ENCODE assay signal across 20 cellular contexts in the genomic region with DNA sequence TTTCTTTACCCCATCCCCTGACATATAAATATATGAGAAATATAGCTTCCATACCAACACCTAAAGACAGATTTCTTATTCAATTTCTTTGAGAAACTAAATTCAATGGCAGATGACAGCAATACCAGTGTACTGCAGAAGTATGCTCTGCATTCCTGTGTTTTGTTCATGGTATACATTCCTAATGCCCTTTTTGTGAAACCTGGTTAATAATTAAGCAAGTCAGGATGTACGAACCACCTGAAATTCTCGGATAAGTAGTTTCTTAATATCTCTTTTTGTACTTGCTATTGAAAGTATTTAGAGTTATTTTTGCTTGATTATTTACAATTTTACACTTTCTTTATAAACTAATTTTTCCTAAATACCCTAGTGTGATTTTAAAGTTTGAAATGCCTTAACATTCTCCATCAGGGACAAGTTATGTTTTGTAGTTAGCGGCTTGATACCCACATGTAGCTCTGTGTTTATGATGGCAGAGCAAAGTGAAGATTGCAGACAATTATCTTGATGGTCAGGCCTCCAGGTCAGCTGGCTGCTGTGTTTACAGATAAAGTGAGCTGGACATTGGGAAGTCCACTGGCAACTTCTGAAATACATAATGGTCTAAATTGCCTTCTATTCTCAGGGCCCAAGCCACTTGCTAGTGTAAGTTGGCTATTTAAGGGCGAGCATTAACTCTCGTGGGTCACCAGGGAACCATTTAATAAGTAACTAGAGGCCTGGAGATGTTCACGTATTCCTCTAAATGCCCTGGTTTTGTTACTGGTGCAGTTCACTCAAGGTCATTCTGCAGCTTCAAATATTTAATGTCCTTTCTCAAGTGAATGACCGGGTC. TPM values are rescaled to one million over a fixed set of nuclear protein-coding genes. Genes with fewer than 3 reads are reported as not detected.
DNase-seq lines count a peak whose midpoint lies in the region; ATAC-seq, FAIRE-seq and TF ChIP-seq lines count a peak whose summit lies in the region.
"Had no signal": no experiment of that assay in that cellular context is flagged by ENCODE, and none has a peak within 500 bp of the region (broad histone marks: within the 10 kb centered on the region; RNA-seq: fewer than 3 reads in every experiment).

No MANE protein-coding gene starts in this region.

- no peak overlapping the region for H4K8ac ChIP-seq in trophoblast cell (ENCODE audit: low read depth, low read length)

- no peaks in the 10 kb centered on the region for H3K27me3 Mint-ChIP-seq in activated naive CD4-positive, alpha-beta T cell treated with anti-CD3 and anti-CD28 coated beads, Interleukin-2, amount 10 ng/mL, durations not matched to agents 7 days and 5 days
- H3K27me3 Mint-ChIP-seq: IgD-negative memory B cell had no signal

- no peak overlapping the region for H2AFZ ChIP-seq in trophoblast cell (ENCODE audit: insufficient read depth, low read length, poor library complexity)

- no peaks in the 10 kb centered on the region for H3K79me1 ChIP-seq in trophoblast cell (ENCODE audit: low read length)

- no peak for TF ChIP-seq CTCF in A549 (IDR thresholded peaks at IDR 0.05)
- TF ChIP-seq CTCF in BE2C (IDR thresholded peaks at IDR 0.05; ENCODE audit: low read depth, low read length), result no peak

- H3K4me3 ChIP-seq in A549, result no peak overlapping the region
- no peak overlapping the region for H3K4me3 ChIP-seq in trophoblast cell (ENCODE audit: low read depth, low read length)
- no peak overlapping the region for H3K4me3 ChIP-seq in BE2C (ENCODE audit: low read depth, low read length)

- H2BK5ac ChIP-seq in trophoblast cell (ENCODE audit: low read depth, low read length, poor library complexity), result no peak overlapping the region

- H3K9ac ChIP-seq in trophoblast cell (ENCODE audit: low read length), result no peak overlapping the region

- H3K18ac ChIP-seq in trophoblast cell (ENCODE audit: low read length), result no peak overlapping the region

- no peaks in the 10 kb centered on the region for H3K4me1 ChIP-seq in A549
- H3K4me1 ChIP-seq in trophoblast cell (ENCODE audit: control insufficient read depth in 1 of 2, insufficient read depth in 2 of 2, low read length in 2 of 2), result no peaks in the 10 kb centered on the region
- H3K4me1 ChIP-seq in BE2C, result peaks cover 8% of the 10 kb centered on the region

- peaks cover 10% of the 10 kb centered on the region; the same call in 1 of the 3 replicates for H3K9me3 ChIP-seq in A549
- no peaks in the 10 kb centered on the region for H3K9me3 ChIP-seq in trophoblast cell (ENCODE audit: insufficient read depth, low read depth, low read length)
- H3K9me3 ChIP-seq in BE2C, result 0 out of 2 replicates have a peak, but pooled peaks cover 2% of the 10 kb centered on the region

- POLR2A ChIA-PET in A549 (lab: Yijun Ruan, JAX), result no interaction called here

- H3K36me3 ChIP-seq in trophoblast cell (ENCODE audit: control insufficient read depth in 1 of 2, insufficient read depth in 2 of 2, low read length in 2 of 2) (no peaks in the 10 kb centered on the region), BE2C (peaks cover 7% of the 10 kb centered on the region; the same call in 1 of the 2 replicates)

- FAIRE-seq in A549 (lab: Jason Lieb, UNC), result peak; percentile 28
- FAIRE-seq: GM12892, H1 had no signal

- no peak overlapping the region for H4K91ac ChIP-seq in trophoblast cell (ENCODE audit: low read depth, low read length)

- H3K4me1 Mint-ChIP-seq in activated naive CD4-positive, alpha-beta T cell treated with anti-CD3 and anti-CD28 coated beads, Interleukin-2, amount 10 ng/mL, durations not matched to agents 7 days and 5 days, result no peaks in the 10 kb centered on the region
- H3K4me1 Mint-ChIP-seq: IgD-negative memory B cell had no signal

- H2AK5ac ChIP-seq in trophoblast cell (ENCODE audit: low read length), result no peak overlapping the region

- H3K4me3 Mint-ChIP-seq in activated naive CD4-positive, alpha-beta T cell treated with anti-CD3 and anti-CD28 coated beads, Interleukin-2, amount 10 ng/mL, durations not matched to agents 7 days and 5 days, result no peak overlapping the region
- H3K4me3 Mint-ChIP-seq: IgD-negative memory B cell had no signal

- 37% methylated on average over 7 of the region's 7 CpGs for WGBS in A549 (ENCODE audit: missing lambda C conversion rate)
- WGBS in trophoblast cell (ENCODE audit: extremely low coverage, insufficient coverage, insufficient read length), result no CpG with 5 or more reads among the region's 7 CpGs

- H3K9me3 Mint-ChIP-seq in activated naive CD4-positive, alpha-beta T cell treated with anti-CD3 and anti-CD28 coated beads, Interleukin-2, amount 10 ng/mL, durations not matched to agents 7 days and 5 days, result no peaks in the 10 kb centered on the region
- H3K9me3 Mint-ChIP-seq: IgD-negative memory B cell had no signal

- TF ChIP-seq EP300 in A549 (IDR thresholded peaks at IDR 0.05), result no peak

- H3K14ac ChIP-seq in trophoblast cell (ENCODE audit: low read length), result no peak overlapping the region

- H3K27me3 ChIP-seq in trophoblast cell (ENCODE audit: insufficient read depth, low read length), result no peaks in the 10 kb centered on the region
- no peaks in the 10 kb centered on the region for H3K27me3 ChIP-seq in BE2C

- H3K4me2 ChIP-seq in A549 (0 out of 3 replicates have a peak overlapping the region, but pooled peaks have one; percentile 1), trophoblast cell (ENCODE audit: low read length) (no peak overlapping the region)

- no peak overlapping the region for H3K27ac Mint-ChIP-seq in activated naive CD4-positive, alpha-beta T cell treated with anti-CD3 and anti-CD28 coated beads, Interleukin-2, amount 10 ng/mL, durations not matched to agents 7 days and 5 days
- H3K27ac Mint-ChIP-seq: IgD-negative memory B cell had no signal

- no peak overlapping the region for H2BK120ac ChIP-seq in trophoblast cell (ENCODE audit: insufficient read depth, low read length, poor library complexity)

- no peaks in the 10 kb centered on the region for H3K36me3 Mint-ChIP-seq in activated naive CD4-positive, alpha-beta T cell treated with anti-CD3 and anti-CD28 coated beads, Interleukin-2, amount 10 ng/mL, durations not matched to agents 7 days and 5 days
- H3K36me3 Mint-ChIP-seq: IgD-negative memory B cell had no signal

- H3K27ac ChIP-seq in A549 (no peak overlapping the region), trophoblast cell (ENCODE audit: low read depth, low read length) (no peak overlapping the region)

- H3K4ac ChIP-seq in trophoblast cell (ENCODE audit: low read depth, low read length), result no peak overlapping the region

- H3K23ac ChIP-seq in trophoblast cell (ENCODE audit: low read length), result no peak overlapping the region

- DNase-seq in A549 (ENCODE audit: low read depth in 1 of 2, low spot score in 1 of 2) (no peak), NCI-H2227 treated with DMSO at 0.1 percent for 48 hours (lab: John Stamatoyannopoulos, UW) (peak; percentile 51), left kidney (ENCODE audit: low read depth, low spot score) (peak; percentile 59), trophoblast cell (peak; percentile 7 to 67), Ammon's horn (ENCODE audit: low spot score) (no peak), NCI-H1436 (lab: John Stamatoyannopoulos, UW) (no peak), BE2C (no peak)
- no peak for DNase-seq in activated naive CD4-positive, alpha-beta T cell treated with anti-CD3 and anti-CD28 coated beads, Interleukin-2, amount 10 ng/mL, durations not matched to agents 7 days and 5 days
- DNase-seq: 8988T, C1 segment of cervical spinal cord, Kasumi-1, MM.1S, NCI-H1092 treated with DMSO at 0.1 percent for 48 hours, NCI-H187, NCI-H446, OCI-M1, SHP77 treated with DMSO at 0.1 percent for 48 hours had no signal

- no peak for ATAC-seq in A549

- H3K79me2 ChIP-seq in trophoblast cell (ENCODE audit: control insufficient read depth, insufficient read depth, low read length, poor library complexity), result no peaks in the 10 kb centered on the region

- TF ChIP-seq POLR2A in A549 (IDR thresholded peaks at IDR 0.05; ENCODE audit: low read length), result no peak

- no peak for TF ChIP-seq RAD21 in A549 (conservative IDR thresholded peaks at IDR 0.05 in 1 of 2, IDR thresholded peaks at IDR 0.05 in 1 of 2)

- no peak overlapping the region for H4K12ac ChIP-seq in trophoblast cell (ENCODE audit: low read depth, low read length)

- no peak overlapping the region for H2BK12ac ChIP-seq in trophoblast cell (ENCODE audit: low read length)

- CTCF ChIA-PET in A549 (lab: Yijun Ruan, JAX), result no interaction called here
- CTCF ChIA-PET in activated naive CD4-positive, alpha-beta T cell treated with anti-CD3 and anti-CD28 coated beads, Interleukin-2, amount 10 ng/mL, durations not matched to agents 7 days and 5 days (lab: Charles Lee), result no interaction called here

TF ChIP-seq in A549, 52 proteins besides CTCF, POLR2A, EP300 and RAD21:
- no peak for TF ChIP-seq MAZ (IDR thresholded peaks at IDR 0.05; ENCODE audit: borderline replicate concordance, low read depth, low read length)

RNA-seq across cellular contexts. Expression of a gene that starts 58.2 kb away (rescaled TPM):
- polyA plus RNA-seq in A549 (2011; rRNA removed) (5.9 and 6.3 TPM in 2 replicates), A549 (2017; fragmentation: RNase III; extraction: RNeasy Plus Mini Kit Qiagen cat#74134 plus additional on column Dnase treatment) (0.60 to 1.0 TPM (median 0.97 TPM) in 3 replicates)
- polyA plus RNA-seq in A549 (2012; cell fraction: cytosol; rRNA removed), result 0.32 and 0.47 TPM in 2 replicates
- 0.25 and 0.56 TPM in 2 replicates for polyA plus RNA-seq in A549 (2012; cell fraction: nucleus; rRNA removed)
- polyA minus RNA-seq in A549 (2011; rRNA and poly(A)+ RNA removed), result 6.5 and 10.2 TPM in 2 replicates
- 6.8 and 8.4 TPM in 2 replicates for polyA plus RNA-seq in trophoblast cell (2013)
- polyA plus RNA-seq in BE2C (2012; ENCODE audit: insufficient read depth, insufficient read length, low read depth), result 42.4 TPM

Comparison
In these comparisons a context has a peak if more than half of its experiments do, and no peak if none do; other contexts are left out.
1. DNase-seq: peak in NCI-H2227 treated with DMSO at 0.1 percent for 48 hours (single experiment), left kidney (single experiment) and trophoblast cell (2 of 2); none in A549 (0 of 2), Ammon's horn (single experiment), NCI-H1436 (single experiment), BE2C (single experiment) and activated naive CD4-positive, alpha-beta T cell treated with anti-CD3 and anti-CD28 coated beads, Interleukin-2, amount 10 ng/mL, durations not matched to agents 7 days and 5 days (single experiment).